ENCODE assay signal across 27 cellular contexts in the genomic region with DNA sequence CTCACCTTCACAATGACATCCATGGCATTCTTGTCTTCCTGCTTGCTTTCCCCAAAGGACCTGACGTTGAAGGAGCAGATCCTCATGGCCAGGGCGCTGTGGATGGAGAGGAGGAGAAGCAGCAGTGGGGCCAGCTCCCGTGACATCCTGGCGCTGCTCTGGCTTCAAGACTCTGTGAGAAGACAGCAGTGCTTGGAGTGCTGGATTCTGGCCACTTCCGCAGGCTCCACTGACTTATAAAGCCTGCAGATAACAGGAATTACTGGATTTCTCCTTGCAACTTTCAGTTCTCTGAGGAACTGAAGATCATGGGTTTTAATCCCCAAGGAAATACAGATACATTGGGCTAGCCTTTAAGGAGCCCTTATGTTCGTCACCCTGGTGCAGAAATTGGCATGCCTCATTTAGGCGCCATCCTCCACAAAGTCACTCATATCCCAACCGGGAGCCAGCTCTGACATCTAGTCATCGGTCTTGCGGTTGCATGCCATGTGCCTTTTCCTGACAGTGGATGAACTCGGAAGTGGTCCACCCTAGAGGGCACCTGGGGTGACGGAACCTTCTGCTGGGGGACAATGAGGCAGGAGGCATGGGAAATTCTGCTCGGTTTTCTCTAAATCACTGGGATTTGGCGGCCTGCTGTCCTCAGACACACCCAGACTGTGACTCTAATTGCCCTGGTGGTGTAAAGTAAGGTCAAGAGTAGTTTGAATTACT. TPM values are rescaled to one million over a fixed set of nuclear protein-coding genes. Genes with fewer than 3 reads are reported as not detected.
A peak's percentile ranks its signal among the peaks of the same experiment; 100 is the strongest.
DNase-seq lines count a peak whose midpoint lies in the region; ATAC-seq, FAIRE-seq and TF ChIP-seq lines count a peak whose summit lies in the region.
"Had no signal": no experiment of that assay in that cellular context is flagged by ENCODE, and none has a peak within 500 bp of the region (broad histone marks: within the 10 kb centered on the region; RNA-seq: fewer than 3 reads in every experiment).

A gene with protein sequence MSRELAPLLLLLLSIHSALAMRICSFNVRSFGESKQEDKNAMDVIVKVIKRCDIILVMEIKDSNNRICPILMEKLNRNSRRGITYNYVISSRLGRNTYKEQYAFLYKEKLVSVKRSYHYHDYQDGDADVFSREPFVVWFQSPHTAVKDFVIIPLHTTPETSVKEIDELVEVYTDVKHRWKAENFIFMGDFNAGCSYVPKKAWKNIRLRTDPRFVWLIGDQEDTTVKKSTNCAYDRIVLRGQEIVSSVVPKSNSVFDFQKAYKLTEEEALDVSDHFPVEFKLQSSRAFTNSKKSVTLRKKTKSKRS (minus strand): TSS at position 212 of the 717 bp plus-strand sequence. CDS start 66 bp downstream, at position 146.

- H3K79me2 ChIP-seq in HepG2 (ENCODE audit: insufficient read depth, low read length), result no peaks in the 10 kb centered on the region
- H3K79me2 ChIP-seq: parathyroid adenoma had no signal

- 72% methylated on average over 14 of the region's 14 CpGs for WGBS in liver
- WGBS in HepG2 (ENCODE audit: low lambda C conversion rate), result 65% methylated on average over 14 of the region's 14 CpGs

- peak within 1 kb of the TSS in 4 of 6 donors; percentile 26 to 79 (median 62) for H3K27ac Mint-ChIP-seq in naive B cell
- H3K27ac Mint-ChIP-seq: activated CD4-positive, alpha-beta memory T cell treated with anti-CD3 and anti-CD28 coated beads for 36 hours; activated naive CD4-positive, alpha-beta T cell treated with anti-CD3 and anti-CD28 coated beads, Interleukin-2, amount 50 U/mL, for 72 hours; T-helper 17 cell; WTC11 had no signal

- in situ Hi-C loops in HepG2 (cut with HindIII; ENCODE audit: extremely low pct_ligation_motif_present, low pct_unique_long_range_greater_than_20kb), result no loop called here

- POLR2A ChIA-PET in HepG2 (lab: Yijun Ruan, JAX), result no interaction called here

- TF ChIP-seq RAD21 in liver (IDR thresholded peaks at IDR 0.05), result no peak
- TF ChIP-seq RAD21 in HepG2 (CRISPR knock-in tag; IDR thresholded peaks at IDR 0.05), result no peak

- H3K27ac ChIP-seq in liver (ENCODE audit: low read depth in 1 of 2, low read length in 2 of 2) (peak within 1 kb of the TSS in 1 of 2 donors; percentile 17), HepG2 (ENCODE audit: extremely low read length, insufficient read depth, low read length) (no peak within 1 kb of the TSS), vagina (no peak within 1 kb of the TSS)
- H3K27ac ChIP-seq: A549, body of pancreas, parathyroid adenoma, PC-9, SJCRH30 had no signal

- no TSS peak for BruUV-seq in HepG2 (replicated peaks; lab: Mats Ljungman, UMichigan)

- CTCF ChIA-PET in HepG2 (lab: Yijun Ruan, JAX; ENCODE audit: low intra/inter-chr PET ratio, low total read pairs), result no interaction called here

- no peak for TF ChIP-seq POLR2A in HepG2 (IDR thresholded peaks at IDR 0.05; ENCODE audit: insufficient read depth in 1 of 2, low read depth in 2 of 2, low read length in 2 of 2)
- no peak for TF ChIP-seq POLR2A in vagina (IDR thresholded peaks at IDR 0.05)

- H3K4me2 ChIP-seq in HepG2 (ENCODE audit: low read depth, low read length), result no peak within 1 kb of the TSS
- H3K4me2 ChIP-seq: A549, PC-9 had no signal

- H3K36me3 Mint-ChIP-seq in naive B cell, result no peaks in the 10 kb centered on the region
- H3K36me3 Mint-ChIP-seq: activated CD4-positive, alpha-beta memory T cell treated with anti-CD3 and anti-CD28 coated beads for 36 hours; activated naive CD4-positive, alpha-beta T cell treated with anti-CD3 and anti-CD28 coated beads, Interleukin-2, amount 50 U/mL, for 72 hours; WTC11 had no signal

- H3K4me1 ChIP-seq in liver (ENCODE audit: control insufficient read depth in 4 of 4, insufficient read depth in 4 of 4, low read length in 3 of 4) (peaks cover 3 to 21% (median 14%) of the 10 kb centered on the region in 4 donors), HepG2 (ENCODE audit: insufficient read depth, low read length) (peaks cover 76% of the 10 kb centered on the region), vagina (peaks cover 28% of the 10 kb centered on the region)
- H3K4me1 ChIP-seq: parathyroid adenoma had no signal

- FAIRE-seq in HepG2 (lab: Jason Lieb, UNC), result no peak
- FAIRE-seq: A549, G401.6 had no signal

- peak within 1 kb of the TSS in 1 of 8 donors; percentile 22 for H3K4me3 Mint-ChIP-seq in naive B cell
- H3K4me3 Mint-ChIP-seq: activated CD4-positive, alpha-beta memory T cell treated with anti-CD3 and anti-CD28 coated beads for 36 hours; T-helper 17 cell; WTC11 had no signal

- H3K9me3 Mint-ChIP-seq in naive B cell, result no peaks in the 10 kb centered on the region
- H3K9me3 Mint-ChIP-seq: activated CD4-positive, alpha-beta memory T cell treated with anti-CD3 and anti-CD28 coated beads for 36 hours; activated naive CD4-positive, alpha-beta T cell treated with anti-CD3 and anti-CD28 coated beads, Interleukin-2, amount 50 U/mL, for 72 hours had no signal

- H3K36me3 ChIP-seq in liver (ENCODE audit: control insufficient read depth in 4 of 4, insufficient read depth in 3 of 4, low read depth in 1 of 4, low read length in 3 of 4), result no peaks in the 10 kb centered on the region
- H3K36me3 ChIP-seq in HepG2 (replicated peaks in 1 of 2; ENCODE audit: control insufficient read depth in 1 of 2, insufficient read depth in 2 of 2, low read length in 2 of 2), result no peaks in the 10 kb centered on the region
- no peaks in the 10 kb centered on the region for H3K36me3 ChIP-seq in vagina
- H3K36me3 ChIP-seq: SJCRH30 had no signal

- H3K27me3 Mint-ChIP-seq in naive B cell, result no peaks in the 10 kb centered on the region

- H3K9me3 ChIP-seq in liver (ENCODE audit: control insufficient read depth in 4 of 4, low read length in 3 of 4) (no peaks in the 10 kb centered on the region), HepG2 (ENCODE audit: low read length) (no peaks in the 10 kb centered on the region), vagina (no peaks in the 10 kb centered on the region)
- H3K9me3 ChIP-seq: A549, body of pancreas, SJCRH30 had no signal

- no peak for TF ChIP-seq CTCF in liver (IDR thresholded peaks at IDR 0.05; ENCODE audit: low read depth, low read length, missing input control)
- no peak for TF ChIP-seq CTCF in HepG2 (CRISPR knock-in tag; IDR thresholded peaks at IDR 0.05)
- no peak for TF ChIP-seq CTCF in fibroblast of mammary gland (conservative IDR thresholded peaks at IDR 0.05; ENCODE audit: control insufficient read depth, insufficient read depth, low read depth, low read length)
- TF ChIP-seq CTCF in vagina (IDR thresholded peaks at IDR 0.05), result no peak

- H3K4me1 Mint-ChIP-seq in naive B cell, result peaks cover 22 to 46% (median 42%) of the 10 kb centered on the region in 3 donors
- H3K4me1 Mint-ChIP-seq: WTC11 had no signal

- ATAC-seq in HepG2 (no peak), naive B cell (ENCODE audit: low read depth in 2 of 2) (no peak), GM19035 (IDR thresholded peaks at IDR 0.05; ENCODE audit: unreplicated experiment) (no peak)
- ATAC-seq: A549; activated naive CD4-positive, alpha-beta T cell treated with anti-CD3 and anti-CD28 coated beads, Interleukin-2, amount 50 U/mL, for 72 hours; body of pancreas; T-helper 17 cell; WTC11 had no signal

- TF ChIP-seq EP300 in HepG2 (IDR thresholded peaks at IDR 0.05; ENCODE audit: low read depth in 2 of 2, low read length in 2 of 2), result no peak
- TF ChIP-seq EP300 in HepG2 (CRISPR knock-in tag; IDR thresholded peaks at IDR 0.05; ENCODE audit: borderline replicate concordance), result no peak

- no peak within 1 kb of the TSS for H2AFZ ChIP-seq in HepG2 (ENCODE audit: low read length)
- H2AFZ ChIP-seq: parathyroid adenoma, PC-9 had no signal

- no peaks in the 10 kb centered on the region for H3K27me3 ChIP-seq in liver (ENCODE audit: control insufficient read depth in 4 of 4, insufficient read depth in 4 of 4, low read length in 3 of 4)
- H3K27me3 ChIP-seq in HepG2 (ENCODE audit: control insufficient read depth in 1 of 2, insufficient read depth in 2 of 2, low read length in 2 of 2), result no peaks in the 10 kb centered on the region
- no peaks in the 10 kb centered on the region for H3K27me3 ChIP-seq in vagina
- H3K27me3 ChIP-seq: body of pancreas, SJCRH30 had no signal

- intact Hi-C loops in HepG2 (cut with micrococcal nuclease; ENCODE audit: unreplicated experiment) (no loop called here), vagina (cut with DNase I) (no loop called here)

- peak within 1 kb of the TSS in 2 of 3 donors; percentile 22 to 30 for H3K4me3 ChIP-seq in liver (ENCODE audit: low read depth in 1 of 3, low read length in 3 of 3)
- no peak within 1 kb of the TSS for H3K4me3 ChIP-seq in HepG2 (replicated peaks in 1 of 3; ENCODE audit: insufficient read depth in 1 of 3, low read depth in 2 of 3, low read length in 3 of 3)
- no peak within 1 kb of the TSS for H3K4me3 ChIP-seq in fibroblast of mammary gland (ENCODE audit: control insufficient read depth, low read depth, low read length)
- no peak within 1 kb of the TSS for H3K4me3 ChIP-seq in vagina
- H3K4me3 ChIP-seq: A549, body of pancreas, PC-9, SJCRH30 had no signal

- H3K9ac ChIP-seq in liver (ENCODE audit: low read depth in 1 of 2, low read length in 2 of 2) (peak within 1 kb of the TSS in 1 of 2 donors; percentile 26), HepG2 (ENCODE audit: insufficient read depth, low read depth, low read length) (no peak within 1 kb of the TSS)
- H3K9ac ChIP-seq: parathyroid adenoma had no signal

- no peak for DNase-seq in HepG2 (ENCODE audit: low spot score)
- DNase-seq in fibroblast of mammary gland (ENCODE audit: low read depth), result peak; percentile 41
- DNase-seq in naive B cell, result no peak
- DNase-seq in vagina (ENCODE audit: extremely low spot score in 2 of 2), result no peak
- DNase-seq in effector CD8-positive, alpha-beta T cell (lab: John Stamatoyannopoulos, UW), result no peak
- no peak for DNase-seq in occipital lobe (lab: John Stamatoyannopoulos, UW)
- DNase-seq: activated CD4-positive, alpha-beta memory T cell treated with anti-CD3 and anti-CD28 coated beads for 36 hours; activated T-cell treated with anti-CD3 and anti-CD28 coated beads, Interleukin-2, amount 50 U/mL, for 1 hour; body of pancreas; C1 segment of cervical spinal cord; cortex of kidney; DMS 273 treated with DMSO at 0.1 percent for 48 hours; H7; MM.1S; NCI-H226; PC-9; SJCRH30; stimulated activated CD4-positive, alpha-beta T cell treated with anti-CD3 and anti-CD28 coated beads, Interleukin-4, amount 100 ng/mL, for 1 hour; substantia nigra; T-helper 17 cell had no signal

- no peaks in the 10 kb centered on the region for H4K20me1 ChIP-seq in HepG2 (ENCODE audit: insufficient read depth, low read length)

RNA-seq across cellular contexts. Expression of the gene that starts here (rescaled TPM):
- total RNA-seq in liver (100 to 1,000 TPM in 1 of 2 donors, 10 to 100 TPM in 1; 76.1 to 162 TPM), HepG2 (2016; rRNA removed; fragmentation: Illumina TruSeq; extraction: Trizol) (0.55 and 0.86 TPM in 2 replicates), vagina (13.3 TPM), occipital lobe (0.94 TPM)
- polyA plus RNA-seq in liver (100 to 1,000 TPM in 1 of 2 donors, 10 to 100 TPM in 1; 94.5 to 201 TPM), HepG2 (2011; rRNA removed) (1.0 and 1.7 TPM in 2 replicates), naive B cell (ENCODE audit: low read depth in 6 of 6) (10 to 100 TPM in 3 of 6 donors, 1 to 10 TPM in 3; 8.0 to 41.5 (median 14.4) TPM)
- total RNA-seq in HepG2 (2016; cell fraction: cytosol; rRNA removed; fragmentation: Illumina TruSeq; extraction: Trizol; ENCODE audit: low read depth), result 0.30 TPM in 1 of 2 replicates, not detected in the other
- 0.61 and 0.73 TPM in 2 replicates for total RNA-seq in HepG2 (2016; cell fraction: insoluble cytoplasmic fraction; rRNA removed; fragmentation: Illumina TruSeq; extraction: Trizol)
- total RNA-seq in HepG2 (2016; cell fraction: membrane; rRNA removed; fragmentation: Illumina TruSeq; extraction: Trizol), result 0.53 and 1.1 TPM in 2 replicates
- total RNA-seq in HepG2 (2016; cell fraction: nucleus; rRNA removed; fragmentation: Illumina TruSeq; extraction: Trizol), result 0.22 TPM in 1 of 2 replicates, not detected in the other
- polyA plus RNA-seq in HepG2 (2011; cell fraction: cytosol; rRNA removed), result 1.0 and 1.3 TPM in 2 replicates
- polyA plus RNA-seq in HepG2 (2011; cell fraction: nucleus; rRNA removed), result 0.43 and 0.51 TPM in 2 replicates
- polyA plus RNA-seq in HepG2 (2012), result 0.33 and 2.5 TPM in 2 replicates
- 0.27 and 0.35 TPM in 2 replicates for polyA plus RNA-seq in HepG2 (2016; cell fraction: cytosol; fragmentation: Illumina TruSeq; extraction: Trizol; ENCODE audit: low read depth)
- polyA plus RNA-seq in HepG2 (2016; cell fraction: insoluble cytoplasmic fraction; fragmentation: Illumina TruSeq; extraction: Trizol; ENCODE audit: low read depth), result 0.44 and 0.59 TPM in 2 replicates
- 0.34 and 0.37 TPM in 2 replicates for polyA plus RNA-seq in HepG2 (2016; cell fraction: membrane; fragmentation: Illumina TruSeq; extraction: Trizol; ENCODE audit: low read depth)
- polyA plus RNA-seq in HepG2 (2016; cell fraction: nucleus; fragmentation: Illumina TruSeq; extraction: Trizol; ENCODE audit: insufficient read depth, low read depth), result 0.55 TPM in 1 of 2 replicates, not detected in the other
- polyA minus RNA-seq in HepG2 (2011; rRNA and poly(A)+ RNA removed; ENCODE audit: low replicate concordance), result 0.14 and 1.8 TPM in 2 replicates
- polyA minus RNA-seq in HepG2 (2011; cell fraction: cytosol; rRNA and poly(A)+ RNA removed), result 0.88 TPM in 1 of 2 replicates, not detected in the other
- polyA minus RNA-seq in HepG2 (2011; cell fraction: nucleus; rRNA and poly(A)+ RNA removed), result 0.77 and 0.87 TPM in 2 replicates
- total RNA-seq: activated CD4-positive, alpha-beta memory T cell treated with anti-CD3 and anti-CD28 coated beads for 36 hours; activated naive CD4-positive, alpha-beta T cell treated with anti-CD3 and anti-CD28 coated beads, Interleukin-2, amount 50 U/mL, for 72 hours; H7; PC-9; SJCRH30; WTC11 had no signal

Comparison
In these comparisons a context has a peak if more than half of its experiments do, and no peak if none do; other contexts are left out.
1. H3K4me3 ChIP-seq: peak in liver (2 of 3); none in HepG2 (0 of 3), fibroblast of mammary gland (single experiment) and vagina (0 of 2).